In genomic region chr2:136118819-136119716, GRCh38 we compare ENCODE assay signal across 8 cellular contexts. TPM values are rescaled to one million over a fixed set of nuclear protein-coding genes. Genes with fewer than 3 reads are reported as not detected.
DNase-seq lines count a peak whose midpoint lies in the region; ATAC-seq and TF ChIP-seq lines count a peak whose summit lies in the region.

No MANE protein-coding gene starts in this region.

- H3K27me3 ChIP-seq in MM.1S (replicated peaks; ENCODE audit: insufficient read depth, low read length) (peaks cover 22% of the 10 kb centered on the region), mammary epithelial cell (ENCODE audit: insufficient read depth, low read length) (peaks cover 45% of the 10 kb centered on the region)

- WGBS in mammary epithelial cell (ENCODE audit: low coverage, missing lambda C conversion rate), result 4% methylated on average over 13 of the region's 52 CpGs

- no peaks in the 10 kb centered on the region for H3K9me2 ChIP-seq in MM.1S (replicated peaks; ENCODE audit: insufficient read depth, low read length)

- H3K9ac ChIP-seq in MM.1S (ENCODE audit: low read length) (peak overlapping the region; percentile 79; the same call in 1 of the 2 replicates), mammary epithelial cell (ENCODE audit: insufficient read depth, low read length) (no peak overlapping the region)

- H3K4me3 Mint-ChIP-seq in memory B cell, result peak overlapping the region; percentile 95

- intact Hi-C loops in mammary epithelial cell (cut with micrococcal nuclease), result loop anchor here (10.0 kb wide), 1 partner anchor 256 kb away; no protein-coding TSS in a partner anchor

- H4K20me1 ChIP-seq in MM.1S (ENCODE audit: insufficient read depth, low read length), result peaks cover 11% of the 10 kb centered on the region; the same call in 1 of the 2 replicates
- no peaks in the 10 kb centered on the region for H4K20me1 ChIP-seq in mammary epithelial cell (ENCODE audit: insufficient read depth, low read length)

- no peaks in the 10 kb centered on the region for H3K9me3 Mint-ChIP-seq in memory B cell

- peak; percentile 55 for ATAC-seq in memory B cell (ENCODE audit: low read depth)

- BruUV-seq in mammary epithelial cell (replicated peaks; lab: Mats Ljungman, UMichigan), result no TSS peak

- H3K4me3 ChIP-seq in MM.1S (ENCODE audit: low read length), result peak overlapping the region; percentile 85
- 0 out of 2 replicates have a peak overlapping the region, but pooled peaks have one; percentile 8 for H3K4me3 ChIP-seq in WI38 (ENCODE audit: low read depth, low read length)
- H3K4me3 ChIP-seq in mammary epithelial cell (replicated peaks in 1 of 3; ENCODE audit: insufficient read depth in 1 of 3, low read depth in 2 of 3, low read length in 3 of 3), result no peak overlapping the region

- H3K27ac Mint-ChIP-seq in memory B cell, result peak overlapping the region; percentile 100

- H3K36me3 ChIP-seq in MM.1S (replicated peaks; ENCODE audit: insufficient read depth, low read length) (peaks cover 14% of the 10 kb centered on the region), mammary epithelial cell (ENCODE audit: insufficient read depth, low read length) (no peaks in the 10 kb centered on the region)

- H3K27ac ChIP-seq in MM.1S (ENCODE audit: low read length), result no peak overlapping the region
- no peak overlapping the region for H3K27ac ChIP-seq in mammary epithelial cell (ENCODE audit: insufficient read depth, low read depth, low read length)

- H3K9me3 ChIP-seq in MM.1S (replicated peaks; ENCODE audit: insufficient read depth, low read length), result no peaks in the 10 kb centered on the region
- no peaks in the 10 kb centered on the region for H3K9me3 ChIP-seq in mammary epithelial cell (replicated peaks; ENCODE audit: insufficient read depth, low read length)

- DNase-seq in D341Med (ENCODE audit: low spot score) (peak; percentile 63), MM.1S (peak; percentile 35), mammary epithelial cell (no peak), memory B cell (ENCODE audit: low spot score in 2 of 2) (peak; percentile 81 to 87), SKM-1 (lab: John Stamatoyannopoulos, UW; ENCODE audit: unreplicated experiment) (no peak), putamen (ENCODE audit: low spot score) (no peak)
- DNase-seq in stimulated activated CD8-positive, alpha-beta memory T cell treated with anti-CD3 and anti-CD28 coated beads, Interleukin-15, amount 100 ng/mL, for 1 hour (ENCODE audit: low read depth), result peak; percentile 74

- H3F3A ChIP-seq in MM.1S (ENCODE audit: insufficient read depth, low read length), result peaks cover 22% of the 10 kb centered on the region; the same call in 1 of the 2 replicates

- peak overlapping the region; percentile 98 for H3K4me2 ChIP-seq in MM.1S (ENCODE audit: low read depth, low read length)
- H3K4me2 ChIP-seq in mammary epithelial cell (ENCODE audit: insufficient read depth, low read depth, low read length), result peak overlapping the region; percentile 16

- dilution Hi-C loops in mammary epithelial cell (cut with HindIII; ENCODE audit: low sequenced_read_pairs), result no loop called here

- H3K4me1 ChIP-seq in MM.1S (ENCODE audit: low read length) (peaks cover 12% of the 10 kb centered on the region), mammary epithelial cell (ENCODE audit: insufficient read depth, low read length) (peaks cover 17% of the 10 kb centered on the region)

- TF ChIP-seq CTCF in MM.1S (IDR thresholded peaks at IDR 0.05; ENCODE audit: low read length) (no peak), WI38 (IDR thresholded peaks at IDR 0.05; ENCODE audit: low read depth, low read length) (no peak), mammary epithelial cell (conservative IDR thresholded peaks at IDR 0.05 in 1 of 2, IDR thresholded peaks at IDR 0.05 in 1 of 2; ENCODE audit: extremely low read depth in 1 of 2, insufficient read depth in 1 of 2, low read depth in 1 of 2, low read length in 2 of 2) (no peak)

- H3K27me3 Mint-ChIP-seq in memory B cell, result no peaks in the 10 kb centered on the region

- peaks cover 32% of the 10 kb centered on the region for H3K79me2 ChIP-seq in MM.1S (ENCODE audit: low read length)
- H3K79me2 ChIP-seq in mammary epithelial cell (ENCODE audit: insufficient read depth, low read length), result no peaks in the 10 kb centered on the region

- peaks cover 36% of the 10 kb centered on the region for H3K4me1 Mint-ChIP-seq in memory B cell

- H3K36me3 Mint-ChIP-seq in memory B cell, result peaks cover 17% of the 10 kb centered on the region

- CTCF ChIA-PET in mammary epithelial cell (lab: Charles Lee; ENCODE audit: low non-redundant PET), result no interaction called here

- H2AFZ ChIP-seq in MM.1S (ENCODE audit: low read length) (peak overlapping the region; percentile 80), mammary epithelial cell (ENCODE audit: low read depth, low read length) (no peak overlapping the region)

- in situ Hi-C loops in mammary epithelial cell (cut with MboI; ENCODE audit: low sequenced_read_pairs in 2 of 2), result no loop called here

RNA-seq across cellular contexts. Expression of gene CXCR4, which starts 1.1 kb away (rescaled TPM):
- not detected for total RNA-seq in mammary epithelial cell
- polyA plus RNA-seq in mammary epithelial cell, result 0.03 TPM
- not detected for polyA minus RNA-seq in mammary epithelial cell

Comparison
In these comparisons a context has a peak if more than half of its experiments do, and no peak if none do; other contexts are left out.
1. DNase-seq: peak in D341Med (single experiment), MM.1S (single experiment), memory B cell (2 of 2) and stimulated activated CD8-positive, alpha-beta memory T cell treated with anti-CD3 and anti-CD28 coated beads, Interleukin-15, amount 100 ng/mL, for 1 hour (single experiment); none in mammary epithelial cell (single experiment), SKM-1 (single experiment) and putamen (single experiment).
2. H3K4me3 ChIP-seq: peak in MM.1S (single experiment) and WI38 (single experiment); none in mammary epithelial cell (0 of 3).